ENCODE assay signal across 21 cellular contexts in the genomic region with DNA sequence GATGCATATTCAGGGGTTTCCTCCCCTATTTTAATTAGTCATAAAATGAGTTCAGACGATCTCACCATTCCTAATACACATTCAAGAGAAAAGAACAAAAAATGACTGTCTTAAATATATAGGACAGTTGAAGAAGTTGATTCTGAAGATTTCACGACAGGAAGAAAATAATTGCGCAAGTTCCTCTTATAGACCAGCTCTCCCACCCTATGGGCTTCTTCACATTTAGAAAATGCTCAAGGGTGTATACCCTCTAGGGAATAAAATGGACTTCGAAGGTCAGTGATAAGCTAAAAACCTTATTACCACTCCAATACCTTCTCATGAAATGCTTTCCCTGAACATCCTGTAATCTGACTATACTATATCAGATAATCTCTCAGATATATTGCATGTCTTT.
"Had no signal": no experiment of that assay in that cellular context is flagged by ENCODE, and none has a peak within 500 bp of the region (broad histone marks: within the 10 kb centered on the region; RNA-seq: fewer than 3 reads in every experiment).

No MANE protein-coding gene starts in this region.

- H3K4me1 ChIP-seq: left lung, pancreas, prostate gland, tibial nerve, uterus had no signal

- H3K9me3 ChIP-seq: left lung, pancreas, prostate gland, tibial nerve, uterus had no signal

- DNase-seq: hypothalamus; immature natural killer cell; kidney; left colon; left lung; naive B cell; natural killer cell; nucleus accumbens; pancreas; posterior cingulate gyrus; retina; right cardiac atrium; stimulated activated CD4-positive, alpha-beta T cell treated with anti-CD3 and anti-CD28 coated beads, Interleukin-12 subunit alpha, Interleukin-12 subunit beta, amount 100 ng/mL, for 4 hours; stimulated activated CD4-positive, alpha-beta T cell treated with anti-CD3 and anti-CD28 coated beads, Interleukin-15, amount 100 ng/mL, for 24 hours; stimulated activated CD4-positive, alpha-beta T cell treated with anti-CD3 and anti-CD28 coated beads, Interleukin-4, amount 100 ng/mL, for 24 hours; stimulated activated naive CD4-positive, alpha-beta T cell; uterus had no signal

- H3K36me3 ChIP-seq: left lung, pancreas, prostate gland, tibial nerve, uterus had no signal

- H3K4me3 ChIP-seq: left lung, lung, pancreas, prostate gland, skin epidermis, tibial nerve, uterus had no signal

- H3K27me3 ChIP-seq: left lung, tibial nerve, uterus had no signal

- H3K27ac ChIP-seq: left lung, pancreas, prostate gland, skin epidermis, tibial nerve, uterus had no signal
